ENCODE assay signal across 9 cellular contexts in the genomic region with DNA sequence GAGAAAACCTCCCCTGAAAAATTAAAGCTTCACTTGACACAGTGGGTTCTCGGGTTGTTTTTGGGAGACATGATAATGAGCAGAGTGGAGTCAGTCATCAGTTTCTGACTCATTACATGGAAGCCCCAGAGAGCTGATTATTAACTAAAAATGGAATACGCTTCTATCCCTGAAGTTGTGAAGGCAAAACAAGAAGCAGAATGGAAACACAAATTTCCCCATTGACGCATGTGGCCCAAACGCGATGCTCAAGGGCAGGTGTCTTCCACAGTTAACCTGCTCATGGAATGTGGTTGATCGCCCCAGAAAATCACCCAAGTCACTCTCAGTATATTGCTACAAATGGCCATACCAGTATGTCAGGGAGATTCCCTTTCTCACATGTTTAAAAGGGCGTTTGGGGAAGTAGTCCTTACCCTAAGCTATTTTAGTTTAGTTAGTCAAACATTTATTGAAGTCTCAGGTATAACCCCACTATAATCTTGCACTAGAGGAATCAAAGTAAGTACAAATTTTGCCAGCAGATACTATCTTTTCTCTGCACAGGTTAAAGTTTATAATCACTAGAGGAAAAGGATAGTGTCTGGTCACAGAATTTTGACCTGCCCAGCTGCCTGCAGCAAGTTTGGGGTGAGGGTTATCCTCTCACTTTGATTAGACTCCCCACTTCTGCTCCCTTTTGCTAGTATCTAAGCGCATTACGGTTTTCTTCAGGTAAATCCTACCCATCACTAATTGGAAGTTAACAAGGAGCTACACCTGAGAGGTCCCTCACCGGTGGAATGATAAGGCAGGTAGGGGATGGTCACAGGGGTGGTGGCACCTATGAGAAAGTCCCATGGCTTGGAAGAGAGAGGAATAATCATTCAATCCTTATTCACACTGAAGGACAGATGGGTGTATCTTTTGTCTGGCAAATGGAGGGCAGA. TPM values are rescaled to one million over a fixed set of nuclear protein-coding genes. Genes with fewer than 3 reads are reported as not detected.
DNase-seq lines count a peak whose midpoint lies in the region; ATAC-seq lines count a peak whose summit lies in the region.
"Had no signal": no experiment of that assay in that cellular context is flagged by ENCODE, and none has a peak within 500 bp of the region (broad histone marks: within the 10 kb centered on the region; RNA-seq: fewer than 3 reads in every experiment).

No MANE protein-coding gene starts in this region.

- no peak overlapping the region for H3K4me3 Mint-ChIP-seq in activated CD8-positive, alpha-beta memory T cell treated with anti-CD3 and anti-CD28 coated beads, Interleukin-2, amount 10 ng/mL, durations not matched to agents 7 days and 5 days

- H3K27ac ChIP-seq in Karpas-422 (ENCODE audit: low read length) = peak overlapping the region; percentile 43

- peak overlapping the region; percentile 50 for H3K27ac Mint-ChIP-seq in activated CD8-positive, alpha-beta memory T cell treated with anti-CD3 and anti-CD28 coated beads, Interleukin-2, amount 10 ng/mL, durations not matched to agents 7 days and 5 days

- peaks cover 95% of the 10 kb centered on the region for H3K4me1 ChIP-seq in Karpas-422 (ENCODE audit: low read length)

- peak overlapping the region; percentile 90 for H3K4me3 ChIP-seq in Karpas-422 (ENCODE audit: low read length)

- no peak overlapping the region for H2AFZ ChIP-seq in Karpas-422 (ENCODE audit: low read length)

- H3K9me3 ChIP-seq in Karpas-422 (ENCODE audit: low read length) = no peaks in the 10 kb centered on the region

- no peak for ATAC-seq in activated CD8-positive, alpha-beta memory T cell treated with anti-CD3 and anti-CD28 coated beads, Interleukin-2, amount 10 ng/mL, durations not matched to agents 7 days and 5 days
- ATAC-seq in HG02571 (IDR thresholded peaks at IDR 0.05; ENCODE audit: unreplicated experiment) = peak; percentile 44
- peak; percentile 55 for ATAC-seq in stimulated activated naive CD8-positive, alpha-beta T cell treated with anti-CD3 and anti-CD28 coated beads, Interleukin-15, Interleukin-2, amounts not matched to agents 100 U/mL and 50 U/mL, for 24 hours

- no peaks in the 10 kb centered on the region for H3K9me3 Mint-ChIP-seq in activated CD8-positive, alpha-beta memory T cell treated with anti-CD3 and anti-CD28 coated beads, Interleukin-2, amount 10 ng/mL, durations not matched to agents 7 days and 5 days (ENCODE audit: low read depth)

- no peaks in the 10 kb centered on the region for H3K27me3 ChIP-seq in Karpas-422 (ENCODE audit: low read length)

- H3K27me3 Mint-ChIP-seq in activated CD8-positive, alpha-beta memory T cell treated with anti-CD3 and anti-CD28 coated beads, Interleukin-2, amount 10 ng/mL, durations not matched to agents 7 days and 5 days = no peaks in the 10 kb centered on the region

- H4K20me1 ChIP-seq in Karpas-422 (ENCODE audit: insufficient read depth, low read depth, low read length) = peaks cover 91% of the 10 kb centered on the region

- H3K36me3 Mint-ChIP-seq in activated CD8-positive, alpha-beta memory T cell treated with anti-CD3 and anti-CD28 coated beads, Interleukin-2, amount 10 ng/mL, durations not matched to agents 7 days and 5 days = peaks cover 71% of the 10 kb centered on the region

- peak overlapping the region; percentile 93 for H3K4me2 ChIP-seq in Karpas-422 (ENCODE audit: low read depth, low read length, poor library complexity, severe bottlenecking)

- H3K4me1 Mint-ChIP-seq in activated CD8-positive, alpha-beta memory T cell treated with anti-CD3 and anti-CD28 coated beads, Interleukin-2, amount 10 ng/mL, durations not matched to agents 7 days and 5 days = peaks cover 78% of the 10 kb centered on the region

- H3K36me3 ChIP-seq in Karpas-422 (ENCODE audit: insufficient read depth, low read length) = peaks cover 62% of the 10 kb centered on the region

- DNase-seq in activated CD8-positive, alpha-beta memory T cell treated with anti-CD3 and anti-CD28 coated beads, Interleukin-2, amount 10 ng/mL, durations not matched to agents 7 days and 5 days = no peak
- no peak for DNase-seq in activated CD8-positive, alpha-beta memory T cell treated with anti-CD3 and anti-CD28 coated beads, Interleukin-2, amount 50 U/mL, for 4 hours
- DNase-seq in Karpas-422 (peak; percentile 62), DMS 273 treated with DMSO at 0.1 percent for 48 hours (lab: John Stamatoyannopoulos, UW) (no peak), iPS-NIHi7 (ENCODE audit: extremely low spot score) (no peak), dermis blood vessel endothelial cell (no peak)
- DNase-seq in stimulated activated naive CD8-positive, alpha-beta T cell treated with anti-CD3 and anti-CD28 coated beads, Interleukin-15, Interleukin-2, amounts not matched to agents 100 U/mL and 50 U/mL, for 24 hours = no peak
- DNase-seq: SHP77 treated with DMSO at 0.1 percent for 48 hours had no signal

- H3K9me2 ChIP-seq in Karpas-422 (replicated peaks; ENCODE audit: insufficient read depth, low read length) = no peaks in the 10 kb centered on the region

- CTCF ChIA-PET in activated CD8-positive, alpha-beta memory T cell treated with anti-CD3 and anti-CD28 coated beads, Interleukin-2, amount 10 ng/mL, durations not matched to agents 7 days and 5 days (lab: Charles Lee) = interaction anchor here (1.1 to 1.9 kb wide), 6 partner anchors 10 to 294 kb away, joined by 3 to 7 read pairs (median 4); no protein-coding TSS in a partner anchor

- peak overlapping the region; percentile 90; the same call in 1 of the 2 replicates for H3K9ac ChIP-seq in Karpas-422 (ENCODE audit: low read length)

- H3K79me2 ChIP-seq in Karpas-422 (ENCODE audit: low read length) = peaks cover 98% of the 10 kb centered on the region

RNA-seq across cellular contexts. Expression of a gene that starts 7.8 kb away (rescaled TPM):
- 100 to 1,000 TPM; 118 to 143 TPM for total RNA-seq in activated CD8-positive, alpha-beta memory T cell treated with anti-CD3 and anti-CD28 coated beads, Interleukin-2, amount 10 ng/mL, durations not matched to agents 7 days and 5 days
- 263 and 271 TPM in 2 replicates for total RNA-seq in Karpas-422 (2014; rRNA removed; shearing (Covaris generic); ENCODE audit: low replicate concordance)
- total RNA-seq in dermis blood vessel endothelial cell = 0.88 and 1.4 TPM in 2 replicates

RNA-seq across cellular contexts. Expression of a gene that starts 55.3 kb away (rescaled TPM):
- 10 to 100 TPM; 34.6 to 48.4 TPM for total RNA-seq in activated CD8-positive, alpha-beta memory T cell treated with anti-CD3 and anti-CD28 coated beads, Interleukin-2, amount 10 ng/mL, durations not matched to agents 7 days and 5 days
- total RNA-seq in Karpas-422 (2014; rRNA removed; shearing (Covaris generic); ENCODE audit: low replicate concordance) = 56.8 and 64.4 TPM in 2 replicates
- total RNA-seq in dermis blood vessel endothelial cell = 26.5 and 34.9 TPM in 2 replicates

Comparison
In these comparisons a context has a peak if more than half of its experiments do, and no peak if none do; other contexts are left out.
1. RNA of a gene that starts 7.8 kb away (total RNA-seq): 263 to 271 TPM in Karpas-422 and 118 to 143 TPM in activated CD8-positive, alpha-beta memory T cell treated with anti-CD3 and anti-CD28 coated beads, Interleukin-2, amount 10 ng/mL, durations not matched to agents 7 days and 5 days; 0.88 to 1.4 TPM in dermis blood vessel endothelial cell; every median in the first group is over 10 times any median in the second.